ENCODE assay signal across 1 cellular context in genomic region chr6:31535538-31536324, GRCh38.
TF ChIP-seq lines count a peak whose summit lies in the region.

No MANE protein-coding gene starts in this region.

TF ChIP-seq in HepG2, 621 proteins besides CTCF, POLR2A, EP300 and RAD21:
- TF ChIP-seq RBFOX2 (IDR thresholded peaks at IDR 0.05; ENCODE audit: low read depth, low read length) (peak; percentile 65), LBX2 (CRISPR knock-in tag; IDR thresholded peaks at IDR 0.05; ENCODE audit: borderline replicate concordance) (no peak)
